In the genomic region with DNA sequence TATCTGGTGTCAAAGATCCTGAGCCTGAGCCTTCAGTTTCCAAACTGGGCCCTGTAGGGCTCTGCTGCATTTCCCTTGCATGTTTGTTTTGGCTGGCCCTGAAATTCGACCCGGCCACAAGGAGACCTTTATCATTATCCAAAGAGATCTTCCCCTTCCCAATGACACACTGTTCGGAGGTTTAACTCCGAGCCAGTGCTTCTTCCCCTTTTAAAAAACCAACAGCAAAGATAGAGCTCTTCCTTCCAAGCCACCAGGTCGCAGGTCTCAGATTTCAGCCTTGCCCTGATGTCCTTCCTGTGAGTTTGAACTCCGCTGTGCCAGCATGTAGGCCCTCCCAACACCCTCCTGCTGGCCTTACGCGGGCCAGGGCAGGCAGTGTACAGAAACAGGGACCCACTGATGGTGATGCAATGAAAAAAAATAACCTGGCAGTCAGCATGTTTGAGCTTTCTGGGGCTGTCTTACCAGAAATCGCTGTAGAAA, we compare ENCODE assay signal across 1 cellular context.
TF ChIP-seq lines count a peak whose summit lies in the region.

No MANE protein-coding gene starts in this region.

TF ChIP-seq in HEK293, 187 proteins besides CTCF, POLR2A, EP300 and RAD21 (continued from another document):
- TF ChIP-seq, protein P1, sequence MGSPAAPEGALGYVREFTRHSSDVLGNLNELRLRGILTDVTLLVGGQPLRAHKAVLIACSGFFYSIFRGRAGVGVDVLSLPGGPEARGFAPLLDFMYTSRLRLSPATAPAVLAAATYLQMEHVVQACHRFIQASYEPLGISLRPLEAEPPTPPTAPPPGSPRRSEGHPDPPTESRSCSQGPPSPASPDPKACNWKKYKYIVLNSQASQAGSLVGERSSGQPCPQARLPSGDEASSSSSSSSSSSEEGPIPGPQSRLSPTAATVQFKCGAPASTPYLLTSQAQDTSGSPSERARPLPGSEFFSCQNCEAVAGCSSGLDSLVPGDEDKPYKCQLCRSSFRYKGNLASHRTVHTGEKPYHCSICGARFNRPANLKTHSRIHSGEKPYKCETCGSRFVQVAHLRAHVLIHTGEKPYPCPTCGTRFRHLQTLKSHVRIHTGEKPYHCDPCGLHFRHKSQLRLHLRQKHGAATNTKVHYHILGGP (tag by site-specific recombination; IDR thresholded peaks at IDR 0.05), result no peak
- TF ChIP-seq ZNF112 (tag by site-specific recombination; IDR thresholded peaks at IDR 0.05) (no peak), ZNF777 (tag by site-specific recombination; IDR thresholded peaks at IDR 0.05; ENCODE audit: borderline replicate concordance) (no peak), ZNF785 (tag by site-specific recombination; IDR thresholded peaks at IDR 0.05) (no peak), ZNF223 (tag by site-specific recombination; IDR thresholded peaks at IDR 0.05) (no peak), SCRT1 (tag by site-specific recombination; IDR thresholded peaks at IDR 0.05; ENCODE audit: borderline replicate concordance) (no peak), ZNF341 (tag by site-specific recombination; IDR thresholded peaks at IDR 0.05; ENCODE audit: low read depth) (peak; percentile 22; the same call in 1 of the 2 replicates)
- TF ChIP-seq, protein P2, sequence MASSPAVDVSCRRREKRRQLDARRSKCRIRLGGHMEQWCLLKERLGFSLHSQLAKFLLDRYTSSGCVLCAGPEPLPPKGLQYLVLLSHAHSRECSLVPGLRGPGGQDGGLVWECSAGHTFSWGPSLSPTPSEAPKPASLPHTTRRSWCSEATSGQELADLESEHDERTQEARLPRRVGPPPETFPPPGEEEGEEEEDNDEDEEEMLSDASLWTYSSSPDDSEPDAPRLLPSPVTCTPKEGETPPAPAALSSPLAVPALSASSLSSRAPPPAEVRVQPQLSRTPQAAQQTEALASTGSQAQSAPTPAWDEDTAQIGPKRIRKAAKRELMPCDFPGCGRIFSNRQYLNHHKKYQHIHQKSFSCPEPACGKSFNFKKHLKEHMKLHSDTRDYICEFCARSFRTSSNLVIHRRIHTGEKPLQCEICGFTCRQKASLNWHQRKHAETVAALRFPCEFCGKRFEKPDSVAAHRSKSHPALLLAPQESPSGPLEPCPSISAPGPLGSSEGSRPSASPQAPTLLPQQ (tag by site-specific recombination; IDR thresholded peaks at IDR 0.05), result peak; percentile 84
